1 cellular context compared by ENCODE assay signal in genomic region chr2:136115183-136115751, GRCh38.
TF ChIP-seq lines count a peak whose summit lies in the region.

No MANE protein-coding gene starts in this region.

TF ChIP-seq in GM12878, 131 proteins besides CTCF, POLR2A, EP300 and RAD21 (continues in another document):
- no peak for TF ChIP-seq YY1 (IDR thresholded peaks at IDR 0.05; ENCODE audit: low read depth, low read length)
- no peak for TF ChIP-seq STAT3 (IDR thresholded peaks at IDR 0.05; ENCODE audit: low read depth, low read length)
- no peak for TF ChIP-seq EGR1 (IDR thresholded peaks at IDR 0.05; ENCODE audit: borderline replicate concordance in 1 of 2, low read depth in 2 of 2, low read length in 2 of 2)
- no peak for TF ChIP-seq KDM1A (IDR thresholded peaks at IDR 0.05; ENCODE audit: borderline replicate concordance)
- peak; percentile 81; the same call in 1 of the 2 replicates for TF ChIP-seq MLLT1 (IDR thresholded peaks at IDR 0.05)
- TF ChIP-seq POLR2AphosphoS2 (IDR thresholded peaks at IDR 0.05; ENCODE audit: low read depth, low read length), result peak; percentile 81; the same call in 1 of the 2 replicates
- no peak for TF ChIP-seq RCOR1 (conservative IDR thresholded peaks at IDR 0.05; ENCODE audit: low read depth, low read length)
- TF ChIP-seq MTA2 (IDR thresholded peaks at IDR 0.05; ENCODE audit: low read depth), result no peak
- peak; percentile 61 for TF ChIP-seq IKZF1 (conservative IDR thresholded peaks at IDR 0.05)
- no peak for TF ChIP-seq ZNF384 (IDR thresholded peaks at IDR 0.05; ENCODE audit: borderline replicate concordance, low read depth, low read length)
- TF ChIP-seq WRNIP1 (IDR thresholded peaks at IDR 0.05; ENCODE audit: borderline replicate concordance, low read depth, low read length), result 0 out of 2 replicates have a peak, but pooled peaks have one; percentile 41
- TF ChIP-seq ZNF274 (IDR thresholded peaks at IDR 0.05; ENCODE audit: insufficient read depth, insufficient read length), result no peak
- TF ChIP-seq BCLAF1 (IDR thresholded peaks at IDR 0.05), result peak; percentile 77; the same call in 1 of the 2 replicates
- TF ChIP-seq CHD4 (IDR thresholded peaks at IDR 0.05), result no peak
- no peak for TF ChIP-seq SREBF2 (IDR thresholded peaks at IDR 0.05; ENCODE audit: low read length)
- TF ChIP-seq CEBPB (IDR thresholded peaks at IDR 0.05; ENCODE audit: borderline replicate concordance in 1 of 2, low read depth in 2 of 2, low read length in 2 of 2), result no peak
- peak; percentile 76 for TF ChIP-seq LARP7 (IDR thresholded peaks at IDR 0.05)
- TF ChIP-seq CUX1 (IDR thresholded peaks at IDR 0.05; ENCODE audit: insufficient replicate concordance, low read depth, low read length), result no peak
- no peak for TF ChIP-seq JUND (IDR thresholded peaks at IDR 0.05; ENCODE audit: low read depth, low read length)
- 0 out of 2 replicates have a peak, but pooled peaks have one; percentile 20 for TF ChIP-seq PAX5 (IDR thresholded peaks at IDR 0.05; ENCODE audit: borderline replicate concordance, low read depth, low read length)
- TF ChIP-seq USF1 (IDR thresholded peaks at IDR 0.05; ENCODE audit: borderline replicate concordance, extremely low read length, insufficient read depth, low read depth, low read length), result no peak
- TF ChIP-seq SUZ12 (IDR thresholded peaks at IDR 0.05; ENCODE audit: unreplicated experiment), result no peak
- no peak for TF ChIP-seq NFYA (IDR thresholded peaks at IDR 0.05; ENCODE audit: borderline replicate concordance, low read depth, low read length)
- TF ChIP-seq SMAD5 (IDR thresholded peaks at IDR 0.05; ENCODE audit: low read depth), result no peak
- TF ChIP-seq MYC (IDR thresholded peaks at IDR 0.05; ENCODE audit: insufficient read depth, insufficient read length, insufficient replicate concordance, low read length, severe bottlenecking), result no peak
- 0 out of 2 replicates have a peak, but pooled peaks have one; percentile 5 for TF ChIP-seq ZSCAN29 (IDR thresholded peaks at IDR 0.05)
- peak in 1 of 2 experiments; percentile 30; a peak in 1 of 4 replicates for TF ChIP-seq BHLHE40 (IDR thresholded peaks at IDR 0.05; ENCODE audit: borderline replicate concordance in 1 of 2, low read depth in 2 of 2, low read length in 1 of 2)
- no peak for TF ChIP-seq TCF7 (IDR thresholded peaks at IDR 0.05; ENCODE audit: borderline replicate concordance)
- no peak for TF ChIP-seq SRF (IDR thresholded peaks at IDR 0.05; ENCODE audit: low read depth in 2 of 2, low read length in 2 of 2)
- no peak for TF ChIP-seq MYB (IDR thresholded peaks at IDR 0.05; ENCODE audit: borderline replicate concordance, low read depth, low read length)
- peak; percentile 64; the same call in 1 of the 2 replicates for TF ChIP-seq CHD1 (IDR thresholded peaks at IDR 0.05; ENCODE audit: low read depth, low read length)
- 0 out of 2 replicates have a peak, but pooled peaks have one; percentile 56 for TF ChIP-seq GATAD2B (conservative IDR thresholded peaks at IDR 0.05; ENCODE audit: low read depth)
- TF ChIP-seq HSF1 (IDR thresholded peaks at IDR 0.05; ENCODE audit: low read depth, low read length), result no peak
- TF ChIP-seq BACH1 (IDR thresholded peaks at IDR 0.05; ENCODE audit: borderline replicate concordance), result 0 out of 2 replicates have a peak, but pooled peaks have one; percentile 30
- TF ChIP-seq RBBP5 (conservative IDR thresholded peaks at IDR 0.05), result no peak
- no peak for TF ChIP-seq EZH2 (IDR thresholded peaks at IDR 0.05; ENCODE audit: borderline replicate concordance, control insufficient read depth, low read depth, low read length)
- TF ChIP-seq ZNF687 (IDR thresholded peaks at IDR 0.05), result peak; percentile 32; the same call in 1 of the 2 replicates
- TF ChIP-seq ZNF217 (IDR thresholded peaks at IDR 0.05), result no peak
- no peak for TF ChIP-seq CEBPZ (IDR thresholded peaks at IDR 0.05; ENCODE audit: low read depth, low read length)
